Comparison of ENCODE assay signal across 8 cellular contexts in genomic region chr17:81412490-81413093, GRCh38. TPM values are rescaled to one million over a fixed set of nuclear protein-coding genes. Genes with fewer than 3 reads are reported as not detected.
DNase-seq lines count a peak whose midpoint lies in the region; ATAC-seq and TF ChIP-seq lines count a peak whose summit lies in the region.

No MANE protein-coding gene starts in this region.

- no peak for DNase-seq in NT2/D1 (ENCODE audit: low read depth, low spot score)
- DNase-seq in activated T-cell treated with anti-CD3 and anti-CD28 coated beads, Interleukin-2, amount 50 U/mL, for 24 hours, result peak; percentile 72
- no peak for DNase-seq in left cardiac atrium
- peak; percentile 45 for DNase-seq in stimulated activated CD8-positive, alpha-beta memory T cell treated with anti-CD3 and anti-CD28 coated beads, Interleukin-4, amount 100 ng/mL, for 24 hours (ENCODE audit: low read depth)
- DNase-seq in SHP77 (lab: John Stamatoyannopoulos, UW), result no peak
- DNase-seq in medulla oblongata (ENCODE audit: extremely low spot score), result no peak
- DNase-seq in adrenal gland, result no peak
- no peak for DNase-seq in NCI-H510A treated with DMSO at 0.1 percent for 48 hours (lab: John Stamatoyannopoulos, UW)

- intact Hi-C loops in left cardiac atrium (cut with DNase I) (no loop called here), adrenal gland (cut with DNase I) (no loop called here)

- no peak for TF ChIP-seq CTCF in adrenal gland (IDR thresholded peaks at IDR 0.05)

- no peaks in the 10 kb centered on the region for H3K27me3 ChIP-seq in NT2/D1 (ENCODE audit: insufficient read depth, insufficient read length)
- no peaks in the 10 kb centered on the region for H3K27me3 ChIP-seq in adrenal gland

- H3K36me3 ChIP-seq in NT2/D1 (ENCODE audit: insufficient read depth, insufficient read length, low read length) (no peaks in the 10 kb centered on the region), adrenal gland (replicated peaks in 1 of 2) (no peaks in the 10 kb centered on the region)

- H3K27ac ChIP-seq in adrenal gland, result peak overlapping the region in 1 of 5 donors; percentile 1

- H3K27me3 Mint-ChIP-seq in activated T-cell treated with anti-CD3 and anti-CD28 coated beads, Interleukin-2, amount 50 U/mL, for 24 hours, result peaks cover 29% of the 10 kb centered on the region

- WGBS in adrenal gland, 4 donors, result 53 to 80% (median 72%) methylated on average over 15 to 29 of the region's 29 CpGs

- H3K36me3 Mint-ChIP-seq in activated T-cell treated with anti-CD3 and anti-CD28 coated beads, Interleukin-2, amount 50 U/mL, for 24 hours (ENCODE audit: low read depth), result no peaks in the 10 kb centered on the region

- H3K4me1 Mint-ChIP-seq in activated T-cell treated with anti-CD3 and anti-CD28 coated beads, Interleukin-2, amount 50 U/mL, for 24 hours (ENCODE audit: low read depth), result peaks cover 15% of the 10 kb centered on the region

- TF ChIP-seq POLR2A in adrenal gland (IDR thresholded peaks at IDR 0.05), result no peak

- H3K4me3 Mint-ChIP-seq in activated T-cell treated with anti-CD3 and anti-CD28 coated beads, Interleukin-2, amount 50 U/mL, for 24 hours, result peak overlapping the region; percentile 27

- peak overlapping the region; percentile 23 for H3K9ac ChIP-seq in NT2/D1 (ENCODE audit: insufficient read length, low read depth)

- H3K4me1 ChIP-seq in NT2/D1 (ENCODE audit: insufficient read depth, insufficient read length) (peaks cover 30% of the 10 kb centered on the region), adrenal gland (replicated peaks in 1 of 2) (peaks cover 0 to 14% of the 10 kb centered on the region in 2 donors)

- H3K4me3 ChIP-seq in NT2/D1 (ENCODE audit: insufficient read length, low read depth) (no peak overlapping the region), adrenal gland (no peak overlapping the region)

- H3K9me3 ChIP-seq in NT2/D1 (ENCODE audit: insufficient read depth, low read length), result no peaks in the 10 kb centered on the region
- H3K9me3 ChIP-seq in adrenal gland (replicated peaks in 1 of 3), result no peaks in the 10 kb centered on the region

- no peaks in the 10 kb centered on the region for H3K9me3 Mint-ChIP-seq in activated T-cell treated with anti-CD3 and anti-CD28 coated beads, Interleukin-2, amount 50 U/mL, for 24 hours

- H3K27ac Mint-ChIP-seq in activated T-cell treated with anti-CD3 and anti-CD28 coated beads, Interleukin-2, amount 50 U/mL, for 24 hours, result peak overlapping the region; percentile 52

- peak; percentile 25 to 45 for ATAC-seq in left cardiac atrium

RNA-seq across cellular contexts. Expression of gene BAHCC1, which starts 17.3 kb away (rescaled TPM):
- total RNA-seq in left cardiac atrium (1 to 10 TPM; 8.3 to 9.9 TPM), adrenal gland (10 to 100 TPM; 13.0 to 35.3 (median 19.2) TPM)
- 10 to 100 TPM in 2 of 3 donors, 1 to 10 TPM in 1; 2.1 to 68.0 (median 18.2) TPM for polyA plus RNA-seq in adrenal gland

Comparison
In these comparisons a context has a peak if more than half of its experiments do, and no peak if none do; other contexts are left out.
1. DNase-seq: peak in activated T-cell treated with anti-CD3 and anti-CD28 coated beads, Interleukin-2, amount 50 U/mL, for 24 hours (single experiment) and stimulated activated CD8-positive, alpha-beta memory T cell treated with anti-CD3 and anti-CD28 coated beads, Interleukin-4, amount 100 ng/mL, for 24 hours (single experiment); none in NT2/D1 (single experiment), left cardiac atrium (single experiment), SHP77 (0 of 2), medulla oblongata (single experiment), adrenal gland (0 of 7) and NCI-H510A treated with DMSO at 0.1 percent for 48 hours (single experiment).